ENCODE assay signal across 20 cellular contexts in the genomic region with DNA sequence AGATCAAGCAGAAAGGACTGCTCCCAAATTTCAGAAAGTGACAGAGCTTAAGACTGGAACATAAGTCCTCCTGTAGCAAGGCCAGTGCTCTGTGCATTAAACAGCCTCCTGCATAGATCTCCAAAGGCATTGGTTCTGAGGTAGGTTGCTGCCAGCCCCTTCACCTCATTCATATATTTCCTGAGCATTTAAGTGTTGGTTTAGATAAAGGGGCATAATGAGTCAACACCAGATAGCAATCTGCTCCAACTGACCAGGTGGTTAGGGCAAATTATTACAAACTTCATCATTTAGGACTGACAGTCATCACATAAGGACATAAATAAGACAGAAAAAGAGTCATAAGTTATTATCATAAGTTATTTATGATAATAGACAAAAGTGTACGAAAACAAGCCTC. TPM values are rescaled to one million over a fixed set of nuclear protein-coding genes. Genes with fewer than 3 reads are reported as not detected.
DNase-seq lines count a peak whose midpoint lies in the region; ATAC-seq, FAIRE-seq and TF ChIP-seq lines count a peak whose summit lies in the region.
"Had no signal": no experiment of that assay in that cellular context is flagged by ENCODE, and none has a peak within 500 bp of the region (broad histone marks: within the 10 kb centered on the region; RNA-seq: fewer than 3 reads in every experiment).

No MANE protein-coding gene starts in this region.

- no peak overlapping the region for H3K9ac ChIP-seq in IMR-90 (ENCODE audit: low read depth, low read length)
- H3K9ac ChIP-seq: neural progenitor cell had no signal

- no CpG with 5 or more reads among the region's 1 CpG for WGBS in IMR-90 (ENCODE audit: extremely low coverage in 2 of 2, insufficient read length in 1 of 2), 2 experiments
- WGBS in psoas muscle, 3 donors, result 94 to 97% (median 94%) methylated on average over 1 of the region's 1 CpG

- H3K56ac ChIP-seq in IMR-90 (ENCODE audit: extremely low read depth, insufficient read depth, low read length), result no peak overlapping the region

- H3K4me1 ChIP-seq in IMR-90 (ENCODE audit: control insufficient read depth, insufficient read depth, low read length) (peaks cover 23% of the 10 kb centered on the region), osteoblast (ENCODE audit: insufficient read depth, low read length) (peaks cover 51% of the 10 kb centered on the region), psoas muscle (peaks cover 7% of the 10 kb centered on the region)

- peak overlapping the region; percentile 69 for H2BK20ac ChIP-seq in IMR-90 (ENCODE audit: low read depth, low read length)

- H3K27me3 ChIP-seq in IMR-90 (ENCODE audit: control insufficient read depth, insufficient read depth, low read length), result no peaks in the 10 kb centered on the region
- no peaks in the 10 kb centered on the region for H3K27me3 ChIP-seq in bronchial epithelial cell (ENCODE audit: control insufficient read depth, insufficient read depth, low read length)
- no peaks in the 10 kb centered on the region for H3K27me3 ChIP-seq in osteoblast (ENCODE audit: insufficient read depth, low read length)
- no peaks in the 10 kb centered on the region for H3K27me3 ChIP-seq in psoas muscle (ENCODE audit: insufficient read depth in 3 of 3, low read length in 2 of 3)
- H3K27me3 ChIP-seq: heart right ventricle, neural progenitor cell had no signal

- TF ChIP-seq CTCF in IMR-90 (conservative IDR thresholded peaks at IDR 0.05; ENCODE audit: low read depth, low read length), result no peak
- TF ChIP-seq CTCF in bronchial epithelial cell (IDR thresholded peaks at IDR 0.05; ENCODE audit: insufficient read depth, low read length, severe bottlenecking), result no peak
- TF ChIP-seq CTCF in osteoblast (IDR thresholded peaks at IDR 0.05; ENCODE audit: extremely low read depth, low read depth, low read length), result no peak
- no peak for TF ChIP-seq CTCF in psoas muscle (IDR thresholded peaks at IDR 0.05)
- no peak for TF ChIP-seq CTCF in GM13976 (IDR thresholded peaks at IDR 0.05; ENCODE audit: borderline replicate concordance, control extremely low read depth, extremely low read depth, insufficient read depth, missing control alignments)

- no TSS peak for BruUV-seq in IMR-90 (replicated peaks; lab: Mats Ljungman, UMichigan)

- H3K23ac ChIP-seq in IMR-90 (ENCODE audit: low read depth, low read length), result peak overlapping the region; percentile 74; the same call in 1 of the 2 replicates

- peak overlapping the region in 1 of 2 experiments; percentile 35; a peak in 2 of 4 replicates for H4K8ac ChIP-seq in IMR-90 (ENCODE audit: low read depth in 2 of 2, low read length in 2 of 2)

- peaks cover 73% of the 10 kb centered on the region for H3K79me2 ChIP-seq in osteoblast (ENCODE audit: insufficient read depth, low read length)

- peak overlapping the region; percentile 53 for H2BK5ac ChIP-seq in IMR-90 (ENCODE audit: low read depth, low read length, poor library complexity, severe bottlenecking)

- no peak for TF ChIP-seq RAD21 in IMR-90 (IDR thresholded peaks at IDR 0.05; ENCODE audit: low read length)

- no peak for DNase-seq in IMR-90
- peak; percentile 33 for DNase-seq in bronchial epithelial cell (ENCODE audit: low read depth)
- no peak for DNase-seq in osteoblast (ENCODE audit: insufficient read length, low spot score, missing footprints)
- no peak for DNase-seq in psoas muscle
- no peak for DNase-seq in AML-193 (lab: John Stamatoyannopoulos, UW)
- DNase-seq in GM13976 (ENCODE audit: low spot score), result no peak
- DNase-seq: activated CD4-positive, alpha-beta T cell treated with anti-CD3 and anti-CD28 coated beads, Interleukin-2, amount 50 U/mL, for 48 hours; activated naive CD8-positive, alpha-beta T cell treated with anti-CD3 and anti-CD28 coated beads for 36 hours; activated T-cell treated with anti-CD3 and anti-CD28 coated beads, Interleukin-2, amount 50 U/mL, for 1 hour; COR-L47; effector CD8-positive, alpha-beta T cell; heart right ventricle; kidney; NCI-H82 had no signal

- peak overlapping the region; percentile 16; the same call in 1 of the 2 replicates for H3K14ac ChIP-seq in IMR-90 (replicated peaks; ENCODE audit: low read depth, low read length)

- peak overlapping the region; percentile 51; the same call in 1 of the 2 replicates for H4K91ac ChIP-seq in IMR-90 (ENCODE audit: insufficient read depth, low read depth, low read length)

- peak overlapping the region; percentile 91; the same call in 2 of the 3 replicates for H2BK15ac ChIP-seq in IMR-90 (ENCODE audit: low read depth, low read length)

- dilution Hi-C loops in IMR-90 (cut with HindIII; ENCODE audit: low sequenced_read_pairs, unreplicated experiment), result no loop called here

- peak overlapping the region; percentile 79 for H3K4ac ChIP-seq in IMR-90 (ENCODE audit: low read depth, low read length)

- H3K27ac ChIP-seq in IMR-90 (ENCODE audit: insufficient read depth, low read length), result no peak overlapping the region
- peak overlapping the region; percentile 65 for H3K27ac ChIP-seq in osteoblast (ENCODE audit: low read depth, low read length)
- H3K27ac ChIP-seq in psoas muscle, result no peak overlapping the region
- H3K27ac ChIP-seq: heart right ventricle, neural progenitor cell had no signal

- intact Hi-C loops in IMR-90 (cut with micrococcal nuclease) (loop anchor here (10.0 kb wide), 2 partner anchors 335 to 435 kb away; no protein-coding TSS in a partner anchor), psoas muscle (cut with DNase I) (loop anchor here in 1 of 2 donors (10.0 kb wide), 1 partner anchor 255 kb away; no protein-coding TSS in a partner anchor)

- POLR2A ChIA-PET in IMR-90 (lab: Charles Lee; ENCODE audit: unreplicated experiment), result no interaction called here

- in situ Hi-C loops in IMR-90 (cut with MboI; ENCODE audit: low sequenced_read_pairs) (loop anchor here (10.0 kb wide), 2 partner anchors 165 to 775 kb away; no protein-coding TSS in a partner anchor), GM13976 (cut with MboI; ENCODE audit: low sequenced_read_pairs, unreplicated experiment) (no loop called here)

- peak overlapping the region; percentile 6 for H2AK9ac ChIP-seq in IMR-90 (replicated peaks; ENCODE audit: low read depth, low read length, poor library complexity)

- H3K18ac ChIP-seq in IMR-90 (ENCODE audit: low read depth, low read length), result peak overlapping the region; percentile 80

- no peaks in the 10 kb centered on the region for H3K36me3 ChIP-seq in IMR-90 (ENCODE audit: control insufficient read depth, insufficient read depth, low read length)
- no peaks in the 10 kb centered on the region for H3K36me3 ChIP-seq in bronchial epithelial cell (ENCODE audit: control insufficient read depth, insufficient read depth, low read length)
- no peaks in the 10 kb centered on the region for H3K36me3 ChIP-seq in osteoblast (ENCODE audit: insufficient read depth, low read length)
- H3K36me3 ChIP-seq in psoas muscle (ENCODE audit: insufficient read depth in 1 of 2, low read depth in 1 of 2), result no peaks in the 10 kb centered on the region
- H3K36me3 ChIP-seq: heart right ventricle, neural progenitor cell had no signal

- no peak for FAIRE-seq in bronchial epithelial cell (lab: Jason Lieb, UNC)
- FAIRE-seq: G401.6, GM12878, K562, kidney had no signal

- H2BK120ac ChIP-seq in IMR-90 (ENCODE audit: low read depth, low read length), result peak overlapping the region; percentile 68

- CTCF ChIA-PET in IMR-90 (lab: Yijun Ruan, JAX), result no interaction called here

- TF ChIP-seq POLR2A in IMR-90 (IDR thresholded peaks at IDR 0.05; ENCODE audit: low read depth, low read length), result no peak

- H3K4me3 ChIP-seq in IMR-90 (ENCODE audit: insufficient read depth, low read depth, low read length), result no peak overlapping the region
- no peak overlapping the region for H3K4me3 ChIP-seq in bronchial epithelial cell (ENCODE audit: low read depth, low read length)
- no peak overlapping the region for H3K4me3 ChIP-seq in osteoblast (ENCODE audit: insufficient read depth, low read length)
- no peak overlapping the region for H3K4me3 ChIP-seq in psoas muscle
- H3K4me3 ChIP-seq: GM12878, heart right ventricle, K562, neural progenitor cell had no signal

- peak overlapping the region; percentile 89 for H2AK5ac ChIP-seq in IMR-90 (ENCODE audit: low read depth, low read length)

- ATAC-seq in GM18508 (IDR thresholded peaks at IDR 0.05; ENCODE audit: insufficient read depth, unreplicated experiment) (peak; percentile 33), IMR-90 (ENCODE audit: low read depth) (no peak), psoas muscle (no peak), HG02610 (IDR thresholded peaks at IDR 0.05; ENCODE audit: unreplicated experiment) (no peak)
- ATAC-seq: GM12878, heart right ventricle, K562 had no signal

- peaks cover 11 to 59% of the 10 kb centered on the region in 2 experiments; a peak in 3 of 4 replicates for H3K79me1 ChIP-seq in IMR-90 (ENCODE audit: low read depth in 1 of 2, low read length in 2 of 2)

- peak overlapping the region; percentile 6; the same call in 1 of the 2 replicates for H4K5ac ChIP-seq in IMR-90 (ENCODE audit: low read depth, low read length)

- H2AFZ ChIP-seq in IMR-90 (replicated peaks; ENCODE audit: low read length, poor library complexity) (no peak overlapping the region), osteoblast (ENCODE audit: low read length) (no peak overlapping the region)
- H2AFZ ChIP-seq: neural progenitor cell had no signal

- H4K20me1 ChIP-seq in IMR-90 (ENCODE audit: insufficient read depth, low read length) (peaks cover 30% of the 10 kb centered on the region), osteoblast (ENCODE audit: insufficient read depth, low read length) (peaks cover 12% of the 10 kb centered on the region)

- H3K4me2 ChIP-seq in IMR-90 (ENCODE audit: low read depth, low read length) (no peak overlapping the region), osteoblast (ENCODE audit: insufficient read depth, low read length) (no peak overlapping the region)
- H3K4me2 ChIP-seq: neural progenitor cell had no signal

- H3K9me1 ChIP-seq in IMR-90 (ENCODE audit: insufficient read depth, low read length), result peaks cover 18% of the 10 kb centered on the region

- H3K9me3 ChIP-seq in IMR-90 (ENCODE audit: control insufficient read depth, insufficient read depth, low read length), result no peaks in the 10 kb centered on the region
- no peaks in the 10 kb centered on the region for H3K9me3 ChIP-seq in osteoblast (ENCODE audit: low read depth, low read length)
- H3K9me3 ChIP-seq in psoas muscle, result no peaks in the 10 kb centered on the region
- H3K9me3 ChIP-seq: heart right ventricle had no signal

TF ChIP-seq in IMR-90, 13 proteins besides CTCF, POLR2A, EP300 and RAD21 (continues in another document):
- TF ChIP-seq SMC3 (IDR thresholded peaks at IDR 0.05; ENCODE audit: low read depth, low read length) (no peak), RFX5 (IDR thresholded peaks at IDR 0.05; ENCODE audit: low read depth, low read length) (no peak)

RNA-seq across cellular contexts. Expression of a gene that starts 10.7 kb away (rescaled TPM):
- total RNA-seq in IMR-90 (2012; rRNA removed) (66.1 and 80.8 TPM in 2 replicates), bronchial epithelial cell (48.4 and 75.1 TPM in 2 replicates), osteoblast (153 and 165 TPM in 2 replicates), psoas muscle (10 to 100 TPM in 1 of 4 donors, 1 to 10 TPM in 3; 9.1 to 10.6 (median 9.3) TPM)
- polyA plus RNA-seq in IMR-90 (2012; rRNA removed) (14.1 and 18.0 TPM in 2 replicates), psoas muscle (1 to 10 TPM; 3.2 to 4.6 (median 3.5) TPM)
- polyA plus RNA-seq in IMR-90 (2012; cell fraction: cytosol; rRNA removed), result 7.3 and 16.2 TPM in 2 replicates
- 3.5 and 12.9 TPM in 2 replicates for polyA plus RNA-seq in IMR-90 (2012; cell fraction: nucleus; rRNA removed; ENCODE audit: low replicate concordance)
- polyA plus RNA-seq: K562 had no signal
